ENCODE assay signal across 1 cellular context in genomic region chr14:102655154-102655553, GRCh38.
A peak's percentile ranks its signal among the peaks of the same experiment; 100 is the strongest.
TF ChIP-seq lines count a peak whose summit lies in the region.

No MANE protein-coding gene starts in this region.

TF ChIP-seq in HepG2, 621 proteins besides CTCF, POLR2A, EP300 and RAD21 (continued from another document):
- TF ChIP-seq, protein P1, sequence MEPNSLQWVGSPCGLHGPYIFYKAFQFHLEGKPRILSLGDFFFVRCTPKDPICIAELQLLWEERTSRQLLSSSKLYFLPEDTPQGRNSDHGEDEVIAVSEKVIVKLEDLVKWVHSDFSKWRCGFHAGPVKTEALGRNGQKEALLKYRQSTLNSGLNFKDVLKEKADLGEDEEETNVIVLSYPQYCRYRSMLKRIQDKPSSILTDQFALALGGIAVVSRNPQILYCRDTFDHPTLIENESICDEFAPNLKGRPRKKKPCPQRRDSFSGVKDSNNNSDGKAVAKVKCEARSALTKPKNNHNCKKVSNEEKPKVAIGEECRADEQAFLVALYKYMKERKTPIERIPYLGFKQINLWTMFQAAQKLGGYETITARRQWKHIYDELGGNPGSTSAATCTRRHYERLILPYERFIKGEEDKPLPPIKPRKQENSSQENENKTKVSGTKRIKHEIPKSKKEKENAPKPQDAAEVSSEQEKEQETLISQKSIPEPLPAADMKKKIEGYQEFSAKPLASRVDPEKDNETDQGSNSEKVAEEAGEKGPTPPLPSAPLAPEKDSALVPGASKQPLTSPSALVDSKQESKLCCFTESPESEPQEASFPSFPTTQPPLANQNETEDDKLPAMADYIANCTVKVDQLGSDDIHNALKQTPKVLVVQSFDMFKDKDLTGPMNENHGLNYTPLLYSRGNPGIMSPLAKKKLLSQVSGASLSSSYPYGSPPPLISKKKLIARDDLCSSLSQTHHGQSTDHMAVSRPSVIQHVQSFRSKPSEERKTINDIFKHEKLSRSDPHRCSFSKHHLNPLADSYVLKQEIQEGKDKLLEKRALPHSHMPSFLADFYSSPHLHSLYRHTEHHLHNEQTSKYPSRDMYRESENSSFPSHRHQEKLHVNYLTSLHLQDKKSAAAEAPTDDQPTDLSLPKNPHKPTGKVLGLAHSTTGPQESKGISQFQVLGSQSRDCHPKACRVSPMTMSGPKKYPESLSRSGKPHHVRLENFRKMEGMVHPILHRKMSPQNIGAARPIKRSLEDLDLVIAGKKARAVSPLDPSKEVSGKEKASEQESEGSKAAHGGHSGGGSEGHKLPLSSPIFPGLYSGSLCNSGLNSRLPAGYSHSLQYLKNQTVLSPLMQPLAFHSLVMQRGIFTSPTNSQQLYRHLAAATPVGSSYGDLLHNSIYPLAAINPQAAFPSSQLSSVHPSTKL (CRISPR knock-in tag; IDR thresholded peaks at IDR 0.05), result peak; percentile 46; the same call in 1 of the 2 replicates
- TF ChIP-seq SRSF9 (IDR thresholded peaks at IDR 0.05; ENCODE audit: borderline replicate concordance, insufficient read depth, low read depth, low read length, poor library complexity, severe bottlenecking), result no peak
- peak; percentile 45; the same call in 1 of the 2 replicates for TF ChIP-seq ETV5 (CRISPR knock-in tag; IDR thresholded peaks at IDR 0.05; ENCODE audit: borderline replicate concordance)
- TF ChIP-seq, protein P2, sequence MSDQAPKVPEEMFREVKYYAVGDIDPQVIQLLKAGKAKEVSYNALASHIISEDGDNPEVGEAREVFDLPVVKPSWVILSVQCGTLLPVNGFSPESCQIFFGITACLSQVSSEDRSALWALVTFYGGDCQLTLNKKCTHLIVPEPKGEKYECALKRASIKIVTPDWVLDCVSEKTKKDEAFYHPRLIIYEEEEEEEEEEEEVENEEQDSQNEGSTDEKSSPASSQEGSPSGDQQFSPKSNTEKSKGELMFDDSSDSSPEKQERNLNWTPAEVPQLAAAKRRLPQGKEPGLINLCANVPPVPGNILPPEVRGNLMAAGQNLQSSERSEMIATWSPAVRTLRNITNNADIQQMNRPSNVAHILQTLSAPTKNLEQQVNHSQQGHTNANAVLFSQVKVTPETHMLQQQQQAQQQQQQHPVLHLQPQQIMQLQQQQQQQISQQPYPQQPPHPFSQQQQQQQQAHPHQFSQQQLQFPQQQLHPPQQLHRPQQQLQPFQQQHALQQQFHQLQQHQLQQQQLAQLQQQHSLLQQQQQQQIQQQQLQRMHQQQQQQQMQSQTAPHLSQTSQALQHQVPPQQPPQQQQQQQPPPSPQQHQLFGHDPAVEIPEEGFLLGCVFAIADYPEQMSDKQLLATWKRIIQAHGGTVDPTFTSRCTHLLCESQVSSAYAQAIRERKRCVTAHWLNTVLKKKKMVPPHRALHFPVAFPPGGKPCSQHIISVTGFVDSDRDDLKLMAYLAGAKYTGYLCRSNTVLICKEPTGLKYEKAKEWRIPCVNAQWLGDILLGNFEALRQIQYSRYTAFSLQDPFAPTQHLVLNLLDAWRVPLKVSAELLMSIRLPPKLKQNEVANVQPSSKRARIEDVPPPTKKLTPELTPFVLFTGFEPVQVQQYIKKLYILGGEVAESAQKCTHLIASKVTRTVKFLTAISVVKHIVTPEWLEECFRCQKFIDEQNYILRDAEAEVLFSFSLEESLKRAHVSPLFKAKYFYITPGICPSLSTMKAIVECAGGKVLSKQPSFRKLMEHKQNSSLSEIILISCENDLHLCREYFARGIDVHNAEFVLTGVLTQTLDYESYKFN (CRISPR knock-in tag; conservative IDR thresholded peaks at IDR 0.05), result peak; percentile 42; the same call in 1 of the 2 replicates
- TF ChIP-seq FOSL1 (CRISPR knock-in tag; IDR thresholded peaks at IDR 0.05; ENCODE audit: borderline replicate concordance), result peak; percentile 45; the same call in 1 of the 2 replicates
- TF ChIP-seq ARID3A (IDR thresholded peaks at IDR 0.05; ENCODE audit: low read depth, low read length), result peak; percentile 44; the same call in 1 of the 2 replicates
- TF ChIP-seq, protein P3, sequence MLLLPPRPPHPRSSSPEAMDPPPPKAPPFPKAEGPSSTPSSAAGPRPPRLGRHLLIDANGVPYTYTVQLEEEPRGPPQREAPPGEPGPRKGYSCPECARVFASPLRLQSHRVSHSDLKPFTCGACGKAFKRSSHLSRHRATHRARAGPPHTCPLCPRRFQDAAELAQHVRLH (CRISPR knock-in tag; IDR thresholded peaks at IDR 0.05; ENCODE audit: borderline replicate concordance, low read depth), result no peak
- TF ChIP-seq, protein P4, sequence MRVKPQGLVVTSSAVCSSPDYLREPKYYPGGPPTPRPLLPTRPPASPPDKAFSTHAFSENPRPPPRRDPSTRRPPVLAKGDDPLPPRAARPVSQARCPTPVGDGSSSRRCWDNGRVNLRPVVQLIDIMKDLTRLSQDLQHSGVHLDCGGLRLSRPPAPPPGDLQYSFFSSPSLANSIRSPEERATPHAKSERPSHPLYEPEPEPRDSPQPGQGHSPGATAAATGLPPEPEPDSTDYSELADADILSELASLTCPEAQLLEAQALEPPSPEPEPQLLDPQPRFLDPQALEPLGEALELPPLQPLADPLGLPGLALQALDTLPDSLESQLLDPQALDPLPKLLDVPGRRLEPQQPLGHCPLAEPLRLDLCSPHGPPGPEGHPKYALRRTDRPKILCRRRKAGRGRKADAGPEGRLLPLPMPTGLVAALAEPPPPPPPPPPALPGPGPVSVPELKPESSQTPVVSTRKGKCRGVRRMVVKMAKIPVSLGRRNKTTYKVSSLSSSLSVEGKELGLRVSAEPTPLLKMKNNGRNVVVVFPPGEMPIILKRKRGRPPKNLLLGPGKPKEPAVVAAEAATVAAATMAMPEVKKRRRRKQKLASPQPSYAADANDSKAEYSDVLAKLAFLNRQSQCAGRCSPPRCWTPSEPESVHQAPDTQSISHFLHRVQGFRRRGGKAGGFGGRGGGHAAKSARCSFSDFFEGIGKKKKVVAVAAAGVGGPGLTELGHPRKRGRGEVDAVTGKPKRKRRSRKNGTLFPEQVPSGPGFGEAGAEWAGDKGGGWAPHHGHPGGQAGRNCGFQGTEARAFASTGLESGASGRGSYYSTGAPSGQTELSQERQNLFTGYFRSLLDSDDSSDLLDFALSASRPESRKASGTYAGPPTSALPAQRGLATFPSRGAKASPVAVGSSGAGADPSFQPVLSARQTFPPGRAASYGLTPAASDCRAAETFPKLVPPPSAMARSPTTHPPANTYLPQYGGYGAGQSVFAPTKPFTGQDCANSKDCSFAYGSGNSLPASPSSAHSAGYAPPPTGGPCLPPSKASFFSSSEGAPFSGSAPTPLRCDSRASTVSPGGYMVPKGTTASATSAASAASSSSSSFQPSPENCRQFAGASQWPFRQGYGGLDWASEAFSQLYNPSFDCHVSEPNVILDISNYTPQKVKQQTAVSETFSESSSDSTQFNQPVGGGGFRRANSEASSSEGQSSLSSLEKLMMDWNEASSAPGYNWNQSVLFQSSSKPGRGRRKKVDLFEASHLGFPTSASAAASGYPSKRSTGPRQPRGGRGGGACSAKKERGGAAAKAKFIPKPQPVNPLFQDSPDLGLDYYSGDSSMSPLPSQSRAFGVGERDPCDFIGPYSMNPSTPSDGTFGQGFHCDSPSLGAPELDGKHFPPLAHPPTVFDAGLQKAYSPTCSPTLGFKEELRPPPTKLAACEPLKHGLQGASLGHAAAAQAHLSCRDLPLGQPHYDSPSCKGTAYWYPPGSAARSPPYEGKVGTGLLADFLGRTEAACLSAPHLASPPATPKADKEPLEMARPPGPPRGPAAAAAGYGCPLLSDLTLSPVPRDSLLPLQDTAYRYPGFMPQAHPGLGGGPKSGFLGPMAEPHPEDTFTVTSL (CRISPR knock-in tag; IDR thresholded peaks at IDR 0.05; ENCODE audit: borderline replicate concordance), result peak; percentile 69; the same call in 1 of the 2 replicates
- TF ChIP-seq ZNF318 (CRISPR knock-in tag; IDR thresholded peaks at IDR 0.05), result no peak
- TF ChIP-seq ZNF263 (CRISPR knock-in tag; IDR thresholded peaks at IDR 0.05), result no peak
- TF ChIP-seq ELF3 (CRISPR knock-in tag; IDR thresholded peaks at IDR 0.05), result peak; percentile 12; the same call in 1 of the 2 replicates
- TF ChIP-seq RARA (CRISPR knock-in tag; IDR thresholded peaks at IDR 0.05), result 0 out of 2 replicates have a peak, but pooled peaks have one; percentile 11
- TF ChIP-seq TEAD3 (CRISPR knock-in tag; optimal IDR thresholded peaks at IDR 0.05; ENCODE audit: borderline replicate concordance), result peak; percentile 45
- TF ChIP-seq GATAD2A (CRISPR knock-in tag; IDR thresholded peaks at IDR 0.05), result 0 out of 2 replicates have a peak, but pooled peaks have one; percentile 26
